Comparison of ENCODE assay signal across 8 cellular contexts in genomic region chrX:83845397-83845796, GRCh38. TPM values are rescaled to one million over a fixed set of nuclear protein-coding genes. Genes with fewer than 3 reads are reported as not detected.
DNase-seq lines count a peak whose midpoint lies in the region; ATAC-seq and TF ChIP-seq lines count a peak whose summit lies in the region.

No MANE protein-coding gene starts in this region.

- no peaks in the 10 kb centered on the region for H3K36me3 Mint-ChIP-seq in glutamatergic neuron (ENCODE audit: unreplicated experiment)
- H3K36me3 Mint-ChIP-seq in activated naive CD4-positive, alpha-beta T cell treated with anti-CD3 and anti-CD28 coated beads for 36 hours (ENCODE audit: low read depth) = no peaks in the 10 kb centered on the region

- no peak overlapping the region for H3K4me3 Mint-ChIP-seq in glutamatergic neuron (ENCODE audit: unreplicated experiment)
- no peak overlapping the region for H3K4me3 Mint-ChIP-seq in activated naive CD4-positive, alpha-beta T cell treated with anti-CD3 and anti-CD28 coated beads for 36 hours

- TF ChIP-seq CTCF in AG09319 (IDR thresholded peaks at IDR 0.05; ENCODE audit: low read depth, low read length) = peak; percentile 75
- peak; percentile 87 for TF ChIP-seq CTCF in GM13977 (IDR thresholded peaks at IDR 0.05; ENCODE audit: extremely low read depth, insufficient read depth, missing control alignments)
- peak; percentile 71 for TF ChIP-seq CTCF in glutamatergic neuron (IDR thresholded peaks at IDR 0.05; ENCODE audit: partially characterized antibody, unreplicated experiment)

- in situ Hi-C loops in GM13977 (cut with MboI; ENCODE audit: low pct_unique_long_range_greater_than_20kb, low sequenced_read_pairs, unreplicated experiment) = no loop called here

- ATAC-seq in HG02571 (IDR thresholded peaks at IDR 0.05; ENCODE audit: unreplicated experiment) = peak; percentile 95

- peaks cover 1% of the 10 kb centered on the region for H3K9me3 Mint-ChIP-seq in glutamatergic neuron (ENCODE audit: unreplicated experiment)
- no peaks in the 10 kb centered on the region for H3K9me3 Mint-ChIP-seq in activated naive CD4-positive, alpha-beta T cell treated with anti-CD3 and anti-CD28 coated beads for 36 hours

- intact Hi-C loops in activated naive CD4-positive, alpha-beta T cell treated with anti-CD3 and anti-CD28 coated beads for 36 hours (cut with micrococcal nuclease) = loop anchor here (10.0 kb wide), 1 partner anchor 191 kb away; no protein-coding TSS in a partner anchor

- no peak overlapping the region for H3K27ac Mint-ChIP-seq in glutamatergic neuron (ENCODE audit: unreplicated experiment)
- no peak overlapping the region for H3K27ac Mint-ChIP-seq in activated naive CD4-positive, alpha-beta T cell treated with anti-CD3 and anti-CD28 coated beads for 36 hours

- DNase-seq in AG09319 (ENCODE audit: extremely low read depth, low read depth) (peak; percentile 4), GM13977 (ENCODE audit: low spot score) (peak; percentile 40), NAMALWA (ENCODE audit: low spot score) (peak; percentile 38), SW480 (ENCODE audit: low spot score) (peak; percentile 33), glutamatergic neuron (no peak), epidermal melanocyte (ENCODE audit: insufficient read length, low spot score) (no peak)
- DNase-seq in activated naive CD4-positive, alpha-beta T cell treated with anti-CD3 and anti-CD28 coated beads for 36 hours = no peak

- no peaks in the 10 kb centered on the region for H3K4me1 Mint-ChIP-seq in glutamatergic neuron (ENCODE audit: low read depth, unreplicated experiment)
- H3K4me1 Mint-ChIP-seq in activated naive CD4-positive, alpha-beta T cell treated with anti-CD3 and anti-CD28 coated beads for 36 hours (ENCODE audit: low read depth) = no peaks in the 10 kb centered on the region

- CTCF ChIA-PET in activated naive CD4-positive, alpha-beta T cell treated with anti-CD3 and anti-CD28 coated beads for 36 hours (lab: Charles Lee) = no interaction called here

- no peaks in the 10 kb centered on the region for H3K27me3 Mint-ChIP-seq in glutamatergic neuron (ENCODE audit: unreplicated experiment)
- no peaks in the 10 kb centered on the region for H3K27me3 Mint-ChIP-seq in activated naive CD4-positive, alpha-beta T cell treated with anti-CD3 and anti-CD28 coated beads for 36 hours (ENCODE audit: low read depth)

RNA-seq across cellular contexts. Expression of gene CYLC1, which starts 15.5 kb away (rescaled TPM):
- not detected for total RNA-seq in glutamatergic neuron (ENCODE audit: unreplicated experiment)
- total RNA-seq in activated naive CD4-positive, alpha-beta T cell treated with anti-CD3 and anti-CD28 coated beads for 36 hours = not detected

Comparison
In these comparisons a context has a peak if more than half of its experiments do, and no peak if none do; other contexts are left out.
1. DNase-seq: peak in AG09319 (single experiment), GM13977 (single experiment), NAMALWA (single experiment) and SW480 (single experiment); none in glutamatergic neuron (single experiment), activated naive CD4-positive, alpha-beta T cell treated with anti-CD3 and anti-CD28 coated beads for 36 hours (single experiment) and epidermal melanocyte (single experiment).
2. Peak in every context shown above with its lines, with median percentiles within 50 percentile points of each other: CTCF ChIP-seq.